8 cellular contexts compared by ENCODE assay signal in genomic region chr14:54567634-54568561, GRCh38. TPM values are rescaled to one million over a fixed set of nuclear protein-coding genes. Genes with fewer than 3 reads are reported as not detected.
A peak's percentile ranks its signal among the peaks of the same experiment; 100 is the strongest.
DNase-seq lines count a peak whose midpoint lies in the region; ATAC-seq, FAIRE-seq and TF ChIP-seq lines count a peak whose summit lies in the region.

No MANE protein-coding gene starts in this region.

- no peak overlapping the region for H3K9ac ChIP-seq in endodermal cell (ENCODE audit: extremely low read depth, low read length, poor library complexity, severe bottlenecking)
- peak overlapping the region; percentile 96 for H3K9ac ChIP-seq in mesenchymal stem cell (ENCODE audit: low read length)

- H3K36me3 ChIP-seq in endodermal cell (ENCODE audit: control insufficient read depth, insufficient read depth, low read length), result no peaks in the 10 kb centered on the region
- peaks cover 3 to 12% of the 10 kb centered on the region in 2 experiments for H3K36me3 ChIP-seq in mesenchymal stem cell (ENCODE audit: control insufficient read depth in 1 of 2, insufficient read depth in 2 of 2, low read depth in 1 of 2, low read length in 2 of 2)

- peak; percentile 76 for FAIRE-seq in GM12892 (lab: Jason Lieb, UNC)

- H3K4me3 ChIP-seq in endodermal cell (ENCODE audit: low read length) (peak overlapping the region; percentile 81), mesenchymal stem cell (ENCODE audit: insufficient read depth in 1 of 2, low read depth in 1 of 2, low read length in 2 of 2) (peak overlapping the region; percentile 89 to 92)

- no peak for ATAC-seq in GM19397 (IDR thresholded peaks at IDR 0.05; ENCODE audit: unreplicated experiment)

- H3K18ac ChIP-seq in mesenchymal stem cell (ENCODE audit: low read depth in 1 of 2, low read length in 2 of 2), result peak overlapping the region; percentile 79 to 96

- peaks cover 4% of the 10 kb centered on the region for H3K4me1 Mint-ChIP-seq in endodermal cell

- H3K27ac Mint-ChIP-seq in endodermal cell, result peak overlapping the region; percentile 93

- peak overlapping the region; percentile 99 for H3K4me2 ChIP-seq in mesenchymal stem cell (ENCODE audit: low read length, poor library complexity, severe bottlenecking)

- peak overlapping the region; percentile 86 for H4K91ac ChIP-seq in mesenchymal stem cell (ENCODE audit: low read length)

- peak overlapping the region; percentile 42 for H4K8ac ChIP-seq in mesenchymal stem cell (ENCODE audit: low read length)

- no peak for TF ChIP-seq POLR2A in GM12892 (IDR thresholded peaks at IDR 0.05; ENCODE audit: low read depth, low read length)

- H3K9me3 ChIP-seq in endodermal cell (ENCODE audit: control insufficient read depth, low read length), result peaks cover 5% of the 10 kb centered on the region
- peaks cover 8% of the 10 kb centered on the region for H3K9me3 ChIP-seq in mesenchymal stem cell (ENCODE audit: control insufficient read depth, low read length)

- peak overlapping the region in 1 of 2 experiments; percentile 4 for H3K4ac ChIP-seq in mesenchymal stem cell (ENCODE audit: low read depth in 1 of 2, low read length in 2 of 2)

- peak overlapping the region; percentile 34 to 83 for H3K23ac ChIP-seq in mesenchymal stem cell (ENCODE audit: low read length in 2 of 2)

- WGBS in endodermal cell (ENCODE audit: insufficient coverage in 1 of 2, insufficient read length in 1 of 2), 2 experiments, result 2 to 4% methylated on average over 20 to 67 of the region's 70 CpGs
- WGBS in mesenchymal stem cell, result under 1% methylated on average over 54 of the region's 70 CpGs

- TF ChIP-seq CTCF in endodermal cell (conservative IDR thresholded peaks at IDR 0.05), result no peak

- H3K9me3 Mint-ChIP-seq in endodermal cell, result no peaks in the 10 kb centered on the region

- peak overlapping the region; percentile 86 to 99 for H3K14ac ChIP-seq in mesenchymal stem cell (ENCODE audit: low read length in 2 of 2)

- H3K27me3 Mint-ChIP-seq in endodermal cell (ENCODE audit: insufficient read depth), result peaks cover 25% of the 10 kb centered on the region

- H2AK5ac ChIP-seq in mesenchymal stem cell (ENCODE audit: low read length, severe bottlenecking), result no peak overlapping the region

- no peaks in the 10 kb centered on the region for H3K36me3 Mint-ChIP-seq in endodermal cell (ENCODE audit: low read depth)

- H2AFZ ChIP-seq in mesenchymal stem cell (ENCODE audit: low read depth, low read length), result no peak overlapping the region

- no peak overlapping the region for H2BK15ac ChIP-seq in mesenchymal stem cell (ENCODE audit: low read depth, poor library complexity, severe bottlenecking)

- H2BK5ac ChIP-seq in mesenchymal stem cell (ENCODE audit: low read depth, low read length, poor library complexity, severe bottlenecking), result peak overlapping the region; percentile 46

- peak overlapping the region; percentile 99 for H2BK120ac ChIP-seq in mesenchymal stem cell (ENCODE audit: low read depth, low read length)

- H3K27me3 ChIP-seq in endodermal cell (ENCODE audit: control insufficient read depth, insufficient read depth, low read length, poor library complexity, severe bottlenecking), result peaks cover 57% of the 10 kb centered on the region
- no peaks in the 10 kb centered on the region for H3K27me3 ChIP-seq in mesenchymal stem cell (ENCODE audit: control insufficient read depth in 1 of 2, insufficient read depth in 1 of 2, low read length in 2 of 2)

- DNase-seq in GM12892 (ENCODE audit: insufficient read length) (peak; percentile 43), NCI-H1105 (lab: John Stamatoyannopoulos, UW) (peak; percentile 13), endodermal cell (peak; percentile 87), mesenchymal stem cell (peak; percentile 70), GF-D8 (lab: John Stamatoyannopoulos, UW) (no peak)
- peak in 2 of 3 experiments; percentile 3 to 26 for DNase-seq in activated CD8-positive, alpha-beta memory T cell treated with anti-CD3 and anti-CD28 coated beads for 48 hours (ENCODE audit: low read depth in 2 of 3, low spot score in 2 of 3)
- peak; percentile 5 to 56 (median 20) for DNase-seq in stimulated activated naive CD4-positive, alpha-beta T cell (lab: John Stamatoyannopoulos, UW)

- peak overlapping the region; percentile 79 for H3K4me3 Mint-ChIP-seq in endodermal cell

- peak overlapping the region in 1 of 2 experiments; percentile 96 for H2BK12ac ChIP-seq in mesenchymal stem cell (ENCODE audit: low read length in 2 of 2)

- no peaks in the 10 kb centered on the region for H3K79me1 ChIP-seq in mesenchymal stem cell (replicated peaks; ENCODE audit: low read length, poor library complexity, severe bottlenecking)

- H3K27ac ChIP-seq in endodermal cell (ENCODE audit: low read depth, low read length), result peak overlapping the region; percentile 71
- peak overlapping the region; percentile 73 for H3K27ac ChIP-seq in mesenchymal stem cell (ENCODE audit: low read length, poor library complexity, severe bottlenecking)

- H3K4me1 ChIP-seq in endodermal cell (ENCODE audit: control insufficient read depth, insufficient read depth, low read length), result peaks cover 3% of the 10 kb centered on the region
- peaks cover 11% of the 10 kb centered on the region for H3K4me1 ChIP-seq in mesenchymal stem cell (ENCODE audit: control insufficient read depth, insufficient read depth, low read depth, low read length)

RNA-seq across cellular contexts. Expression of gene SAMD4A, which starts 1.0 kb away (rescaled TPM):
- 1.7 TPM for polyA plus RNA-seq in GM12892 (2012; ENCODE audit: missing spikeins)
- 1 to 10 TPM; 1.9 to 8.0 TPM for total RNA-seq in endodermal cell
- polyA plus RNA-seq in endodermal cell (2013, experiment 1 of 2), result 4.8 TPM
- polyA plus RNA-seq in endodermal cell (2013, experiment 2 of 2), result 4.2 TPM
- 21.1 TPM for polyA plus RNA-seq in mesenchymal stem cell (2013, experiment 1 of 2)
- 21.2 TPM for polyA plus RNA-seq in mesenchymal stem cell (2013, experiment 2 of 2)

RNA-seq across cellular contexts. Expression of gene CGRRF1, which starts 58.2 kb away (rescaled TPM):
- polyA plus RNA-seq in GM12892 (2012; ENCODE audit: missing spikeins), result 12.3 TPM
- 10 to 100 TPM; 17.8 to 19.3 TPM for total RNA-seq in endodermal cell
- 23.1 TPM for polyA plus RNA-seq in endodermal cell (2013, experiment 1 of 2)
- polyA plus RNA-seq in endodermal cell (2013, experiment 2 of 2), result 26.7 TPM
- 13.6 TPM for polyA plus RNA-seq in mesenchymal stem cell (2013, experiment 1 of 2)
- 14.4 TPM for polyA plus RNA-seq in mesenchymal stem cell (2013, experiment 2 of 2)
